25 cellular contexts compared by ENCODE assay signal in the genomic region with DNA sequence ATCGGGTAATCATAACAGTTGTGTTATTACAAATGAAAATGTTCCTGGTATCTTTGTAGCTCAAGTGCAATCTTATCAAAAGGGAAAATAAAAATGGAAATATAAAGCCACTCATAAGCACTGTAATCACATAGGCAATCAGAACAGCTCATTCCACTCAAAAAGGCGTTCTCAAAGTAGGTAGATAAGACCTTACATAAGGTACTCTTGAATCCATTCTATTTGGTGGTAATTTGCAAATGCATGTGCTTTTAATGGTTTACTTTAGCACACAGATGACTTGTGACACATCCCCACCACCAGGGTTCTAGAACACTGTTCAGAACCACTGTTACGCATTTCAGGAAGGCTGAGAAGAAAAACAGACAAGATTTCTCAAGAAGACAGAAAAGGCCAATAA.
A peak's percentile ranks its signal among the peaks of the same experiment; 100 is the strongest.
DNase-seq lines count a peak whose midpoint lies in the region; ATAC-seq, FAIRE-seq and TF ChIP-seq lines count a peak whose summit lies in the region.
"Had no signal": no experiment of that assay in that cellular context is flagged by ENCODE, and none has a peak within 500 bp of the region (broad histone marks: within the 10 kb centered on the region; RNA-seq: fewer than 3 reads in every experiment).

No MANE protein-coding gene starts in this region.

- FAIRE-seq in D721Med (lab: Jason Lieb, UNC) = peak; percentile 99
- FAIRE-seq: GM19239 had no signal

- no peak for DNase-seq in D721Med (ENCODE audit: insufficient read length, low spot score)
- DNase-seq in endodermal cell = no peak
- no peak for DNase-seq in mesothelial cell of epicardium (ENCODE audit: low spot score in 2 of 2, unreplicated experiment in 2 of 2)
- peak in 1 of 2 donors; percentile 29 for DNase-seq in thyroid gland
- no peak for DNase-seq in iPS-NIHi7 (ENCODE audit: extremely low spot score)
- DNase-seq in T-helper 2 cell treated with Interferon-gamma antibody and Interleukin-4, amounts not matched to agents 5 μg/mL and 100 μg/mL, for 36 hours (ENCODE audit: low spot score) = no peak
- DNase-seq: 8988T; ACHN; BE2C; CD8-positive, alpha-beta memory T cell; DMS153; DND-41; H9; KBM-7; MV-4-11; NCI-H1105; NCI-H1930; NCI-H446; NCI-H526; SHP77 had no signal

- H3K9me3 Mint-ChIP-seq in endodermal cell = no peaks in the 10 kb centered on the region
- no peaks in the 10 kb centered on the region for H3K9me3 Mint-ChIP-seq in mesothelial cell of epicardium
- H3K9me3 Mint-ChIP-seq in T-helper 2 cell treated with Interferon-gamma antibody and Interleukin-4, amounts not matched to agents 5 μg/mL and 100 μg/mL, for 36 hours = peaks cover 12% of the 10 kb centered on the region
- peaks cover 8% of the 10 kb centered on the region for H3K9me3 Mint-ChIP-seq in activated T-helper 17 cell treated with anti-CD3 and anti-CD28 coated beads, Interleukin-2, amount 50 U/mL, for 72 hours
- H3K9me3 Mint-ChIP-seq: H9 had no signal

- H3K27me3 Mint-ChIP-seq in endodermal cell (ENCODE audit: insufficient read depth) (no peaks in the 10 kb centered on the region), mesothelial cell of epicardium (ENCODE audit: low read depth) (no peaks in the 10 kb centered on the region)
- H3K27me3 Mint-ChIP-seq in T-helper 2 cell treated with Interferon-gamma antibody and Interleukin-4, amounts not matched to agents 5 μg/mL and 100 μg/mL, for 36 hours (ENCODE audit: low read depth) = no peaks in the 10 kb centered on the region
- H3K27me3 Mint-ChIP-seq in activated T-helper 17 cell treated with anti-CD3 and anti-CD28 coated beads, Interleukin-2, amount 50 U/mL, for 72 hours = no peaks in the 10 kb centered on the region
- H3K27me3 Mint-ChIP-seq: CD8-positive, alpha-beta memory T cell had no signal

- intact Hi-C loops in thyroid gland (cut with DNase I) = loop anchor here (10.0 kb wide), 1 partner anchor 97 kb away; a partner anchor contains a TSS

- TF ChIP-seq POLR2A in thyroid gland (IDR thresholded peaks at IDR 0.05) = no peak

- H3K9me3 ChIP-seq in endodermal cell (ENCODE audit: control insufficient read depth, low read length) (no peaks in the 10 kb centered on the region), thyroid gland (no peaks in the 10 kb centered on the region)
- H3K9me3 ChIP-seq: BE2C had no signal

- H3K4me1 ChIP-seq in endodermal cell (ENCODE audit: control insufficient read depth, insufficient read depth, low read length) = peaks cover 6% of the 10 kb centered on the region
- peaks cover 27 to 36% of the 10 kb centered on the region in 2 donors for H3K4me1 ChIP-seq in thyroid gland
- H3K4me1 ChIP-seq: BE2C had no signal

- H3K4me3 ChIP-seq in endodermal cell (ENCODE audit: low read length) (no peak overlapping the region), thyroid gland (replicated peaks in 1 of 3) (no peak overlapping the region)

- no peak overlapping the region for H3K9ac ChIP-seq in endodermal cell (ENCODE audit: extremely low read depth, low read length, poor library complexity, severe bottlenecking)

- H3K4me1 Mint-ChIP-seq in endodermal cell (peaks cover 16% of the 10 kb centered on the region), mesothelial cell of epicardium (peaks cover 32% of the 10 kb centered on the region)
- no peaks in the 10 kb centered on the region for H3K4me1 Mint-ChIP-seq in T-helper 2 cell treated with Interferon-gamma antibody and Interleukin-4, amounts not matched to agents 5 μg/mL and 100 μg/mL, for 36 hours (ENCODE audit: low read depth)
- no peaks in the 10 kb centered on the region for H3K4me1 Mint-ChIP-seq in activated T-helper 17 cell treated with anti-CD3 and anti-CD28 coated beads, Interleukin-2, amount 50 U/mL, for 72 hours

- ATAC-seq in GM21737 (IDR thresholded peaks at IDR 0.05; ENCODE audit: unreplicated experiment) = no peak
- ATAC-seq in activated T-helper 17 cell treated with anti-CD3 and anti-CD28 coated beads, Interleukin-2, amount 50 U/mL, for 72 hours (replicated peaks) = no peak

- no peak for TF ChIP-seq CTCF in D721Med (IDR thresholded peaks at IDR 0.05; ENCODE audit: insufficient read depth, missing control alignments)
- peak; percentile 45 for TF ChIP-seq CTCF in endodermal cell (conservative IDR thresholded peaks at IDR 0.05)
- no peak for TF ChIP-seq CTCF in mesothelial cell of epicardium (IDR thresholded peaks at IDR 0.05; ENCODE audit: unreplicated experiment)
- no peak for TF ChIP-seq CTCF in thyroid gland (IDR thresholded peaks at IDR 0.05)

- H3K36me3 ChIP-seq in endodermal cell (ENCODE audit: control insufficient read depth, insufficient read depth, low read length) = no peaks in the 10 kb centered on the region
- H3K36me3 ChIP-seq in thyroid gland = no peaks in the 10 kb centered on the region
- H3K36me3 ChIP-seq: BE2C had no signal

- no peak overlapping the region for H3K4me3 Mint-ChIP-seq in endodermal cell
- no peak overlapping the region for H3K4me3 Mint-ChIP-seq in mesothelial cell of epicardium
- no peak overlapping the region for H3K4me3 Mint-ChIP-seq in T-helper 2 cell treated with Interferon-gamma antibody and Interleukin-4, amounts not matched to agents 5 μg/mL and 100 μg/mL, for 36 hours
- no peak overlapping the region for H3K4me3 Mint-ChIP-seq in activated T-helper 17 cell treated with anti-CD3 and anti-CD28 coated beads, Interleukin-2, amount 50 U/mL, for 72 hours
- H3K4me3 Mint-ChIP-seq: CD14-positive monocyte; CD8-positive, alpha-beta memory T cell; H9 had no signal

- 95 to 100% methylated on average over 1 to 3 of the region's 3 CpGs for WGBS in endodermal cell (ENCODE audit: insufficient coverage in 1 of 2, insufficient read length in 1 of 2), 2 experiments
- WGBS in thyroid gland, 2 donors = 78 to 83% methylated on average over 3 of the region's 3 CpGs

- H3K36me3 Mint-ChIP-seq in endodermal cell (ENCODE audit: low read depth) (peaks cover 12% of the 10 kb centered on the region), mesothelial cell of epicardium (peaks cover 2% of the 10 kb centered on the region)
- H3K36me3 Mint-ChIP-seq in T-helper 2 cell treated with Interferon-gamma antibody and Interleukin-4, amounts not matched to agents 5 μg/mL and 100 μg/mL, for 36 hours (ENCODE audit: low read depth) = no peaks in the 10 kb centered on the region
- H3K36me3 Mint-ChIP-seq in activated T-helper 17 cell treated with anti-CD3 and anti-CD28 coated beads, Interleukin-2, amount 50 U/mL, for 72 hours (ENCODE audit: low read depth) = no peaks in the 10 kb centered on the region
- H3K36me3 Mint-ChIP-seq: CD14-positive monocyte had no signal

- H3K27me3 ChIP-seq in endodermal cell (ENCODE audit: control insufficient read depth, insufficient read depth, low read length, poor library complexity, severe bottlenecking) = no peaks in the 10 kb centered on the region
- H3K27me3 ChIP-seq in thyroid gland = no peaks in the 10 kb centered on the region
- H3K27me3 ChIP-seq: BE2C had no signal

- no peak overlapping the region for H3K27ac ChIP-seq in endodermal cell (ENCODE audit: low read depth, low read length)
- peak overlapping the region in 2 of 3 donors; percentile 27 to 53 for H3K27ac ChIP-seq in thyroid gland
- H3K27ac ChIP-seq: RWPE1 had no signal

- H3K27ac Mint-ChIP-seq in endodermal cell = no peak overlapping the region
- peak overlapping the region; percentile 24 for H3K27ac Mint-ChIP-seq in mesothelial cell of epicardium
- no peak overlapping the region for H3K27ac Mint-ChIP-seq in T-helper 2 cell treated with Interferon-gamma antibody and Interleukin-4, amounts not matched to agents 5 μg/mL and 100 μg/mL, for 36 hours
- no peak overlapping the region for H3K27ac Mint-ChIP-seq in activated T-helper 17 cell treated with anti-CD3 and anti-CD28 coated beads, Interleukin-2, amount 50 U/mL, for 72 hours
- H3K27ac Mint-ChIP-seq: CD14-positive monocyte; CD8-positive, alpha-beta memory T cell; H9 had no signal
